12 cellular contexts compared by ENCODE assay signal in genomic region chr5:54524082-54524481, GRCh38. TPM values are rescaled to one million over a fixed set of nuclear protein-coding genes. Genes with fewer than 3 reads are reported as not detected.
DNase-seq lines count a peak whose midpoint lies in the region; ATAC-seq and TF ChIP-seq lines count a peak whose summit lies in the region.
"Had no signal": no experiment of that assay in that cellular context is flagged by ENCODE, and none has a peak within 500 bp of the region (broad histone marks: within the 10 kb centered on the region; RNA-seq: fewer than 3 reads in every experiment).

No MANE protein-coding gene starts in this region.

- no peak for TF ChIP-seq CTCF in NB4 (IDR thresholded peaks at IDR 0.05; ENCODE audit: low read depth, low read length)
- no peak for TF ChIP-seq CTCF in tibial artery (IDR thresholded peaks at IDR 0.05)

- H3K27me3 ChIP-seq in tibial artery = no peaks in the 10 kb centered on the region

- ATAC-seq in central memory CD8-positive, alpha-beta T cell (replicated peaks; ENCODE audit: extremely low read depth, poor library complexity, severe bottlenecking) = no peak
- ATAC-seq in naive B cell (ENCODE audit: low read depth in 2 of 2) = no peak
- no peak for ATAC-seq in GM18511 (IDR thresholded peaks at IDR 0.05; ENCODE audit: unreplicated experiment)
- ATAC-seq in HG03442 (IDR thresholded peaks at IDR 0.05; ENCODE audit: unreplicated experiment) = no peak

- peak overlapping the region; percentile 92 to 97 for H3K27ac ChIP-seq in tibial artery

- no peaks in the 10 kb centered on the region for H3K9me3 Mint-ChIP-seq in central memory CD8-positive, alpha-beta T cell
- H3K9me3 Mint-ChIP-seq in naive B cell = no peaks in the 10 kb centered on the region
- H3K9me3 Mint-ChIP-seq: T-helper 1 cell treated with Interleukin-12 subunit alpha and Interleukin-12 subunit beta and Interleukin-4 antibody, amounts not matched to agents 30 μg/mL and 1 μg/mL, for 36 hours had no signal

- peaks cover 0 to 2% (median 0%) of the 10 kb centered on the region in 3 donors for H3K36me3 ChIP-seq in tibial artery

- peak; percentile 65 for DNase-seq in NB4 (ENCODE audit: low read depth)
- no peak for DNase-seq in central memory CD8-positive, alpha-beta T cell (ENCODE audit: low spot score in 2 of 2)
- DNase-seq in naive B cell = no peak
- DNase-seq in tibial artery = no peak
- no peak for DNase-seq in activated CD8-positive, alpha-beta memory T cell treated with anti-CD3 and anti-CD28 coated beads for 24 hours
- DNase-seq: endodermal cell; islet precursor cell; stimulated activated CD4-positive, alpha-beta T cell treated with anti-CD3 and anti-CD28 coated beads, Interleukin-12 subunit alpha, Interleukin-12 subunit beta, amount 100 ng/mL, for 4 hours; stimulated activated naive CD4-positive, alpha-beta T cell had no signal

- intact Hi-C loops in tibial artery (cut with DNase I; ENCODE audit: low total_unique reads) = loop anchor here (10.0 kb wide), 1 partner anchor 111 kb away; no protein-coding TSS in a partner anchor

- TF ChIP-seq POLR2A in NB4 (IDR thresholded peaks at IDR 0.05; ENCODE audit: extremely low read depth, insufficient read length) = no peak

- H3K4me1 ChIP-seq in tibial artery = peaks cover 0 to 73% (median 60%) of the 10 kb centered on the region in 4 donors

- peaks cover 9% of the 10 kb centered on the region for H3K36me3 Mint-ChIP-seq in central memory CD8-positive, alpha-beta T cell (ENCODE audit: insufficient read depth)
- H3K36me3 Mint-ChIP-seq in naive B cell = peaks cover 0 to 27% of the 10 kb centered on the region in 2 donors

- peak overlapping the region; percentile 69 for H3K27ac Mint-ChIP-seq in central memory CD8-positive, alpha-beta T cell (ENCODE audit: low read depth)
- H3K27ac Mint-ChIP-seq in naive B cell = peak overlapping the region in 3 of 6 donors; percentile 48 to 77 (median 62)
- H3K27ac Mint-ChIP-seq: endodermal cell had no signal

- peak overlapping the region; percentile 65 for H3K4me3 Mint-ChIP-seq in central memory CD8-positive, alpha-beta T cell
- H3K4me3 Mint-ChIP-seq in naive B cell = peak overlapping the region in 7 of 8 donors; percentile 59 to 100 (median 81)
- H3K4me3 Mint-ChIP-seq: endodermal cell had no signal

- H3K9me3 ChIP-seq in tibial artery = no peaks in the 10 kb centered on the region

- peaks cover 69% of the 10 kb centered on the region for H3K4me1 Mint-ChIP-seq in central memory CD8-positive, alpha-beta T cell
- peaks cover 28 to 57% (median 56%) of the 10 kb centered on the region in 3 donors for H3K4me1 Mint-ChIP-seq in naive B cell

- H3K27me3 Mint-ChIP-seq in central memory CD8-positive, alpha-beta T cell = no peaks in the 10 kb centered on the region
- no peaks in the 10 kb centered on the region for H3K27me3 Mint-ChIP-seq in naive B cell

- H3K4me3 ChIP-seq in NB4 (ENCODE audit: low read depth, low read length) (peak overlapping the region; percentile 19), tibial artery (peak overlapping the region; percentile 86 to 98)

RNA-seq across cellular contexts. Expression of gene SNX18, which starts 6.5 kb away (rescaled TPM):
- polyA plus RNA-seq in naive B cell (ENCODE audit: low read depth in 6 of 6) = 10 to 100 TPM in 1 of 6 donors, 1 to 10 TPM in 4, under 1 TPM in 1; 0.74 to 10.2 (median 7.6) TPM
